In the genomic region with DNA sequence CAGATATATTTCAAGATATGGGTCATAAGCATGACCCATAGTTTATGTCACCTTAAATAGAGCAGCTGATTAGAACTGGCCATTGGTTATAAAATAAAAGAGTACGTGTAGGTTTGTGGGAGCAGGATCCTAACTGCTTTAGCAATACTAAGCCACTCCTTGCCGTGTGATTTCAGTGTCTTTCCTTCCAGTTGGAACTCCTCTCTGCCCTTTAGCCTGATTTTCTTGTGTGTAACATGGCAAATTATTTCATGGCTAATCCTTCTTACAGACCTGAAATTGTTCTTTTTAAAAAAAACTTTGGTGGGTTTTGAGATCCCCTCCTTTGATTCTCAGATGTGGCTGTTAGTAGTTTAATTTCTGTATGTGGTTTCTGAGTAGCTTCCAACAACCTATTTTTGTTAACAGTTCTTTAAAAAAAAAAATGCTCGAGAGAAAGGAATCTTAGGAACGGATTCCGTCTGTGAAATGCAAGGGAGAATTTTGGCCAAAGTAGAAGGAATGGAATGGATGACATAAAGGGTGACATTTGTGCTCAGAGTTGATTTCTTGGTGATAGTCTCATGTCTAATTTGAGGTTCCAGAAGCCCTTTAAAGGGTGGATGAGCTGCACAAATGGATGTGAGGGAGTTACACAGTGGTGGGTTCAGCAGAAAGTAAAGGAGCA, we compare ENCODE assay signal across 18 cellular contexts. TPM values are rescaled to one million over a fixed set of nuclear protein-coding genes. Genes with fewer than 3 reads are reported as not detected.
A peak's percentile ranks its signal among the peaks of the same experiment; 100 is the strongest.
DNase-seq lines count a peak whose midpoint lies in the region; ATAC-seq, FAIRE-seq and TF ChIP-seq lines count a peak whose summit lies in the region.
"Had no signal": no experiment of that assay in that cellular context is flagged by ENCODE, and none has a peak within 500 bp of the region (broad histone marks: within the 10 kb centered on the region; RNA-seq: fewer than 3 reads in every experiment).

No MANE protein-coding gene starts in this region.

- CTCF ChIA-PET in T-cell (lab: Charles Lee) (no interaction called here), A673 (lab: Charles Lee) (no interaction called here)

- no peaks in the 10 kb centered on the region for H3K27me3 ChIP-seq in CD4-positive, CD25-positive, alpha-beta regulatory T cell (ENCODE audit: control insufficient read depth, insufficient read depth, low read length)
- H3K27me3 ChIP-seq in skeletal muscle tissue (ENCODE audit: control insufficient read depth in 3 of 3, insufficient read depth in 3 of 3, low read length in 3 of 3) (no peaks in the 10 kb centered on the region), A673 (replicated peaks; ENCODE audit: insufficient read depth, low read depth, low read length, poor library complexity) (no peaks in the 10 kb centered on the region)
- H3K27me3 ChIP-seq: BE2C, colonic mucosa, hepatocyte had no signal

- H3K27ac ChIP-seq in CD4-positive, CD25-positive, alpha-beta regulatory T cell (ENCODE audit: insufficient read depth, low read length, poor library complexity, severe bottlenecking) = no peak overlapping the region
- H3K27ac ChIP-seq in skeletal muscle tissue (ENCODE audit: low read depth, low read length) (peak overlapping the region; percentile 98), A673 (ENCODE audit: low read depth, low read length, poor library complexity, severe bottlenecking) (no peak overlapping the region)
- H3K27ac ChIP-seq: colonic mucosa, hepatocyte, PC-9 had no signal

- intact Hi-C loops in A673 (cut with micrococcal nuclease; ENCODE audit: unreplicated experiment) = no loop called here

- no peaks in the 10 kb centered on the region for H3K9me3 Mint-ChIP-seq in CD4-positive, CD25-positive, alpha-beta regulatory T cell
- no peaks in the 10 kb centered on the region for H3K9me3 Mint-ChIP-seq in T-cell

- ATAC-seq in CD4-positive, CD25-positive, alpha-beta regulatory T cell (ENCODE audit: low read depth in 2 of 2) = no peak
- ATAC-seq in T-cell (replicated peaks in 1 of 4) = no peak

- peaks cover 7% of the 10 kb centered on the region for H3K36me3 Mint-ChIP-seq in CD4-positive, CD25-positive, alpha-beta regulatory T cell
- H3K36me3 Mint-ChIP-seq in T-cell = peaks cover 9% of the 10 kb centered on the region

- DNase-seq in CD4-positive, CD25-positive, alpha-beta regulatory T cell = no peak
- DNase-seq in dedifferentiated amniotic fluid mesenchymal stem cell (ENCODE audit: extremely low spot score) (peak; percentile 28), inferior parietal cortex (ENCODE audit: extremely low spot score) (peak; percentile 31), NOMO-1 treated with DMSO at 0.1 percent for 48 hours (lab: John Stamatoyannopoulos, UW; ENCODE audit: unreplicated experiment) (no peak), RCC 7860 (ENCODE audit: low spot score) (no peak), T-cell (no peak), A673 (ENCODE audit: low spot score) (no peak)
- DNase-seq: activated CD4-positive, alpha-beta T cell treated with anti-CD3 and anti-CD28 coated beads, Interleukin-2, amount 50 U/mL, for 1 hour; activated effector memory CD4-positive, alpha-beta T cell treated with anti-CD3 and anti-CD28 coated beads, Interleukin-2, amount 50 U/mL, for 16 hours; BE2C; colonic mucosa; NCI-H1092; NCI-H446; PC-9; T-helper 1 cell had no signal

- no peaks in the 10 kb centered on the region for H3K9me3 ChIP-seq in CD4-positive, CD25-positive, alpha-beta regulatory T cell (ENCODE audit: control insufficient read depth in 2 of 2, low read length in 2 of 2)
- H3K9me3 ChIP-seq in skeletal muscle tissue (ENCODE audit: control insufficient read depth in 3 of 3, low read length in 3 of 3) = no peaks in the 10 kb centered on the region
- no peaks in the 10 kb centered on the region for H3K9me3 ChIP-seq in A673 (ENCODE audit: low read depth, low read length, poor library complexity, severe bottlenecking)
- H3K9me3 ChIP-seq: BE2C, colonic mucosa had no signal

- no peaks in the 10 kb centered on the region for H3K4me1 ChIP-seq in CD4-positive, CD25-positive, alpha-beta regulatory T cell (ENCODE audit: control insufficient read depth, insufficient read depth, low read length, poor library complexity, severe bottlenecking)
- peaks cover 75 to 89% (median 77%) of the 10 kb centered on the region in 3 donors for H3K4me1 ChIP-seq in skeletal muscle tissue (ENCODE audit: control insufficient read depth in 3 of 3, insufficient read depth in 3 of 3, low read length in 3 of 3)
- no peaks in the 10 kb centered on the region for H3K4me1 ChIP-seq in A673 (ENCODE audit: insufficient read depth, low read length, poor library complexity, severe bottlenecking)
- H3K4me1 ChIP-seq: BE2C, colonic mucosa had no signal

- no peak overlapping the region for H3K4me3 ChIP-seq in CD4-positive, CD25-positive, alpha-beta regulatory T cell (ENCODE audit: low read depth, low read length)
- H3K4me3 ChIP-seq in skeletal muscle tissue (ENCODE audit: low read length in 3 of 3) (peak overlapping the region; percentile 51 to 65 (median 64)), A673 (ENCODE audit: low read depth, low read length, poor library complexity, severe bottlenecking) (no peak overlapping the region)
- H3K4me3 ChIP-seq: colonic mucosa, hepatocyte, PC-9, smooth muscle cell had no signal

- TF ChIP-seq CTCF in A673 (conservative IDR thresholded peaks at IDR 0.05; ENCODE audit: low read depth, low read length) = no peak

- H3K4me1 Mint-ChIP-seq in CD4-positive, CD25-positive, alpha-beta regulatory T cell = peaks cover 0 to 19% (median 13%) of the 10 kb centered on the region in 4 donors
- peaks cover 4 to 14% (median 10%) of the 10 kb centered on the region in 3 donors for H3K4me1 Mint-ChIP-seq in T-cell

- POLR2A ChIA-PET in T-cell (lab: Charles Lee) = no interaction called here
- POLR2A ChIA-PET in A673 (lab: Charles Lee; ENCODE audit: low non-redundant PET) = no interaction called here

- peak overlapping the region in 2 of 3 donors; percentile 30 to 77 for H3K27ac Mint-ChIP-seq in CD4-positive, CD25-positive, alpha-beta regulatory T cell
- no peak overlapping the region for H3K27ac Mint-ChIP-seq in T-cell

- peak overlapping the region; percentile 72 to 88 (median 84) for H3K9ac ChIP-seq in skeletal muscle tissue (ENCODE audit: low read depth in 1 of 3, low read length in 3 of 3)

- BruUV-seq in A673 (replicated peaks; lab: Mats Ljungman, UMichigan) = no TSS peak

- H3K4me3 Mint-ChIP-seq in CD4-positive, CD25-positive, alpha-beta regulatory T cell = no peak overlapping the region
- H3K4me3 Mint-ChIP-seq in T-cell = no peak overlapping the region

- no peaks in the 10 kb centered on the region for H3K36me3 ChIP-seq in CD4-positive, CD25-positive, alpha-beta regulatory T cell (ENCODE audit: control insufficient read depth, insufficient read depth, low read length)
- H3K36me3 ChIP-seq in skeletal muscle tissue (ENCODE audit: control insufficient read depth in 3 of 3, insufficient read depth in 3 of 3, low read length in 3 of 3) = no peaks in the 10 kb centered on the region
- H3K36me3 ChIP-seq in A673 (ENCODE audit: insufficient read depth, low read length, poor library complexity, severe bottlenecking) = no peaks in the 10 kb centered on the region
- H3K36me3 ChIP-seq: BE2C, colonic mucosa had no signal

- no peaks in the 10 kb centered on the region for H3K27me3 Mint-ChIP-seq in CD4-positive, CD25-positive, alpha-beta regulatory T cell
- no peaks in the 10 kb centered on the region for H3K27me3 Mint-ChIP-seq in T-cell

- FAIRE-seq in RCC 7860 (lab: Jason Lieb, UNC) = no peak

RNA-seq across cellular contexts. Expression of a gene that starts 40.0 kb away (rescaled TPM):
- total RNA-seq in CD4-positive, CD25-positive, alpha-beta regulatory T cell = 7.6 TPM
- polyA plus RNA-seq in CD4-positive, CD25-positive, alpha-beta regulatory T cell = 10 to 100 TPM; 11.8 to 17.2 (median 14.0) TPM
- total RNA-seq in skeletal muscle tissue (29.7 TPM), T-cell (1 to 10 TPM; 5.8 to 9.2 (median 8.1) TPM), A673 (2021) (19.0 and 23.4 TPM in 2 replicates)

RNA-seq across cellular contexts. Expression of a gene that starts 47.2 kb away (rescaled TPM):
- total RNA-seq in CD4-positive, CD25-positive, alpha-beta regulatory T cell = 16.1 TPM
- polyA plus RNA-seq in CD4-positive, CD25-positive, alpha-beta regulatory T cell = 10 to 100 TPM; 30.8 to 50.3 (median 45.6) TPM
- total RNA-seq in skeletal muscle tissue (20.9 TPM), T-cell (10 to 100 TPM; 12.9 to 22.9 (median 20.0) TPM), A673 (2021) (46.5 and 47.6 TPM in 2 replicates)

Comparison
In these comparisons a context has a peak if more than half of its experiments do, and no peak if none do; other contexts are left out.
1. DNase-seq: peak in dedifferentiated amniotic fluid mesenchymal stem cell (single experiment) and inferior parietal cortex (single experiment); none in CD4-positive, CD25-positive, alpha-beta regulatory T cell (0 of 3), NOMO-1 treated with DMSO at 0.1 percent for 48 hours (single experiment), RCC 7860 (single experiment), T-cell (0 of 34) and A673 (single experiment).
2. H3K4me3 ChIP-seq: peak in skeletal muscle tissue (3 of 3); none in CD4-positive, CD25-positive, alpha-beta regulatory T cell (single experiment) and A673 (single experiment).
3. H3K27ac Mint-ChIP-seq: peak in CD4-positive, CD25-positive, alpha-beta regulatory T cell (2 of 3); none in T-cell (0 of 2).